Comparison of ENCODE assay signal across 2 cellular contexts in the genomic region with DNA sequence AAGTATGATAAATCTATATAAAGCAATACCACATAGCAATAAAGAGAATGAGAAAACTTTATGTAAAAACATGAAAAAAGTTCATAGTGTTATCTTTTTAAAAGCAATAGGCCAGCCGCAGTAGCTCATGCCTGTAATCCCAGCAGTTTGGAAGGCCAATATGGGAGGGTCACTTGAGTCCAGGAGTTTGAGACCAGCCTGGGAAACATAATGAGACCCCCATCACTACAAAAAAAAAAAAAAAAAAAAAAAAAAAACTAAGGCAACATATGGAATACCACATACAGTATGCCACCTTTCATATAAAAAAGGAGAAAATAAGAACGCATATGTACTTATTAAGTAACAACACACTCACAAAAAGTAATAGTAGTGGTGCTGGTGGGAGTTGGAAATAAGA.
TF ChIP-seq lines count a peak whose summit lies in the region.

No MANE protein-coding gene starts in this region.

TF ChIP-seq in HEK293, 187 proteins besides CTCF, POLR2A, EP300 and RAD21 (continued from another document):
- TF ChIP-seq, protein P1, sequence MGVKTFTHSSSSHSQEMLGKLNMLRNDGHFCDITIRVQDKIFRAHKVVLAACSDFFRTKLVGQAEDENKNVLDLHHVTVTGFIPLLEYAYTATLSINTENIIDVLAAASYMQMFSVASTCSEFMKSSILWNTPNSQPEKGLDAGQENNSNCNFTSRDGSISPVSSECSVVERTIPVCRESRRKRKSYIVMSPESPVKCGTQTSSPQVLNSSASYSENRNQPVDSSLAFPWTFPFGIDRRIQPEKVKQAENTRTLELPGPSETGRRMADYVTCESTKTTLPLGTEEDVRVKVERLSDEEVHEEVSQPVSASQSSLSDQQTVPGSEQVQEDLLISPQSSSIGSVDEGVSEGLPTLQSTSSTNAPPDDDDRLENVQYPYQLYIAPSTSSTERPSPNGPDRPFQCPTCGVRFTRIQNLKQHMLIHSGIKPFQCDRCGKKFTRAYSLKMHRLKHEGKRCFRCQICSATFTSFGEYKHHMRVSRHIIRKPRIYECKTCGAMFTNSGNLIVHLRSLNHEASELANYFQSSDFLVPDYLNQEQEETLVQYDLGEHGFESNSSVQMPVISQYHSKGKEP (tag by site-specific recombination; IDR thresholded peaks at IDR 0.05) = no peak
- no peak for TF ChIP-seq ZNF138 (tag by site-specific recombination; IDR thresholded peaks at IDR 0.05; ENCODE audit: borderline replicate concordance)
- TF ChIP-seq, protein P2, sequence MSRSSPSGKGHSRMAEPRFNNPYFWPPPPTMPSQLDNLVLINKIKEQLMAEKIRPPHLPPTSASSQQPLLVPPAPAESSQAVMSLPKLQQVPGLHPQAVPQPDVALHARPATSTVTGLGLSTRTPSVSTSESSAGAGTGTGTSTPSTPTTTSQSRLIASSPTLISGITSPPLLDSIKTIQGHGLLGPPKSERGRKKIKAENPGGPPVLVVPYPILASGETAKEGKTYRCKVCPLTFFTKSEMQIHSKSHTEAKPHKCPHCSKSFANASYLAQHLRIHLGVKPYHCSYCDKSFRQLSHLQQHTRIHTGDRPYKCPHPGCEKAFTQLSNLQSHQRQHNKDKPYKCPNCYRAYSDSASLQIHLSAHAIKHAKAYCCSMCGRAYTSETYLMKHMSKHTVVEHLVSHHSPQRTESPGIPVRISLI (tag by site-specific recombination; IDR thresholded peaks at IDR 0.05) = 0 out of 2 replicates have a peak, but pooled peaks have one; percentile 68
- no peak for TF ChIP-seq ZNF629 (tag by site-specific recombination; IDR thresholded peaks at IDR 0.05)
- TF ChIP-seq ZNF791 (tag by site-specific recombination; IDR thresholded peaks at IDR 0.05) = no peak
- no peak for TF ChIP-seq SETDB1 (IDR thresholded peaks at IDR 0.05; ENCODE audit: insufficient read length, low read length)
- TF ChIP-seq ZNF560 (tag by site-specific recombination; IDR thresholded peaks at IDR 0.05; ENCODE audit: borderline replicate concordance) = no peak

TF ChIP-seq in K562, 482 proteins besides CTCF, POLR2A, EP300 and RAD21 (continued from another document):
- TF ChIP-seq, protein P3, sequence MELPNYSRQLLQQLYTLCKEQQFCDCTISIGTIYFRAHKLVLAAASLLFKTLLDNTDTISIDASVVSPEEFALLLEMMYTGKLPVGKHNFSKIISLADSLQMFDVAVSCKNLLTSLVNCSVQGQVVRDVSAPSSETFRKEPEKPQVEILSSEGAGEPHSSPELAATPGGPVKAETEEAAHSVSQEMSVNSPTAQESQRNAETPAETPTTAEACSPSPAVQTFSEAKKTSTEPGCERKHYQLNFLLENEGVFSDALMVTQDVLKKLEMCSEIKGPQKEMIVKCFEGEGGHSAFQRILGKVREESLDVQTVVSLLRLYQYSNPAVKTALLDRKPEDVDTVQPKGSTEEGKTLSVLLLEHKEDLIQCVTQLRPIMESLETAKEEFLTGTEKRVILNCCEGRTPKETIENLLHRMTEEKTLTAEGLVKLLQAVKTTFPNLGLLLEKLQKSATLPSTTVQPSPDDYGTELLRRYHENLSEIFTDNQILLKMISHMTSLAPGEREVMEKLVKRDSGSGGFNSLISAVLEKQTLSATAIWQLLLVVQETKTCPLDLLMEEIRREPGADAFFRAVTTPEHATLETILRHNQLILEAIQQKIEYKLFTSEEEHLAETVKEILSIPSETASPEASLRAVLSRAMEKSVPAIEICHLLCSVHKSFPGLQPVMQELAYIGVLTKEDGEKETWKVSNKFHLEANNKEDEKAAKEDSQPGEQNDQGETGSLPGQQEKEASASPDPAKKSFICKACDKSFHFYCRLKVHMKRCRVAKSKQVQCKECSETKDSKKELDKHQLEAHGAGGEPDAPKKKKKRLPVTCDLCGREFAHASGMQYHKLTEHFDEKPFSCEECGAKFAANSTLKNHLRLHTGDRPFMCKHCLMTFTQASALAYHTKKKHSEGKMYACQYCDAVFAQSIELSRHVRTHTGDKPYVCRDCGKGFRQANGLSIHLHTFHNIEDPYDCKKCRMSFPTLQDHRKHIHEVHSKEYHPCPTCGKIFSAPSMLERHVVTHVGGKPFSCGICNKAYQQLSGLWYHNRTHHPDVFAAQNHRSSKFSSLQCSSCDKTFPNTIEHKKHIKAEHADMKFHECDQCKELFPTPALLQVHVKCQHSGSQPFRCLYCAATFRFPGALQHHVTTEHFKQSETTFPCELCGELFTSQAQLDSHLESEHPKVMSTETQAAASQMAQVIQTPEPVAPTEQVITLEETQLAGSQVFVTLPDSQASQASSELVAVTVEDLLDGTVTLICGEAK (IDR thresholded peaks at IDR 0.05) = peak; percentile 66
- TF ChIP-seq, protein P3 (CRISPR knock-in tag; IDR thresholded peaks at IDR 0.05) = peak; percentile 47; the same call in 1 of the 2 replicates
TF ChIP-seq in K562: peak in this region for 1.
